Comparison of ENCODE assay signal across 13 cellular contexts in the genomic region with DNA sequence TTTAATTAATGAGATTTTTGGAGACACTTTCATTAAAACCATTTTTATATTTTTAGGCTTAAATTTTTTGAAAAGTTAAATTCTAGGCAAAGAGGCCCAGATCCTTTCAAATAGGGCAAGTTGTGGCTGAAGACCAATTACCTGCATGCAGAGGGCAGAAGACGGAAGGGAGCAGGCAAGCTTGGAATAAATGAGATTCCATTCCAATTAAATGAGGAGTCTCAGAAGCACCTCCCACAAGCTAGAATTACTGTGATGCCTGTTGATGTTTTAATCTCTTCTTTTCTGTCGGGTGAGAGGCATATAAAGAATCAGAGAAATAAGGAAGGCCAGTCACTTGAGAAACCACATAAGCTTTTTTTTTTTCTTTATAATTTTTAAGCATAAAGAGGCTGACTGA.
"Had no signal": no experiment of that assay in that cellular context is flagged by ENCODE, and none has a peak within 500 bp of the region (broad histone marks: within the 10 kb centered on the region; RNA-seq: fewer than 3 reads in every experiment).

No MANE protein-coding gene starts in this region.

- H3K4me3 ChIP-seq: right atrium auricular region, tibial nerve, vagina had no signal

- H3K27me3 ChIP-seq: right atrium auricular region, tibial nerve, vagina had no signal

- DNase-seq: activated CD4-positive, alpha-beta memory T cell treated with anti-CD3 and anti-CD28 coated beads, Interleukin-2, amount 10 ng/mL, durations not matched to agents 7 days and 5 days; activated CD4-positive, alpha-beta T cell treated with anti-CD3 and anti-CD28 coated beads for 1 hour; activated gamma-delta T cell; activated naive CD8-positive, alpha-beta T cell treated with anti-CD3 and anti-CD28 coated beads for 36 hours; activated T-cell treated with anti-CD3 and anti-CD28 coated beads, Interleukin-2, amount 50 U/mL, for 48 hours; head of caudate nucleus; kidney; small intestine had no signal

- ATAC-seq: foreskin keratinocyte had no signal

- FAIRE-seq: bronchial epithelial cell, kidney, small intestine had no signal

- H3K36me3 ChIP-seq: right atrium auricular region, tibial nerve, vagina had no signal

- H3K4me1 ChIP-seq: foreskin keratinocyte, right atrium auricular region, vagina had no signal

- H3K27ac ChIP-seq: foreskin keratinocyte, right atrium auricular region, tibial nerve, vagina had no signal

- H3K9me3 ChIP-seq: right atrium auricular region, tibial nerve, vagina had no signal
